ENCODE assay signal across 13 cellular contexts in the genomic region with DNA sequence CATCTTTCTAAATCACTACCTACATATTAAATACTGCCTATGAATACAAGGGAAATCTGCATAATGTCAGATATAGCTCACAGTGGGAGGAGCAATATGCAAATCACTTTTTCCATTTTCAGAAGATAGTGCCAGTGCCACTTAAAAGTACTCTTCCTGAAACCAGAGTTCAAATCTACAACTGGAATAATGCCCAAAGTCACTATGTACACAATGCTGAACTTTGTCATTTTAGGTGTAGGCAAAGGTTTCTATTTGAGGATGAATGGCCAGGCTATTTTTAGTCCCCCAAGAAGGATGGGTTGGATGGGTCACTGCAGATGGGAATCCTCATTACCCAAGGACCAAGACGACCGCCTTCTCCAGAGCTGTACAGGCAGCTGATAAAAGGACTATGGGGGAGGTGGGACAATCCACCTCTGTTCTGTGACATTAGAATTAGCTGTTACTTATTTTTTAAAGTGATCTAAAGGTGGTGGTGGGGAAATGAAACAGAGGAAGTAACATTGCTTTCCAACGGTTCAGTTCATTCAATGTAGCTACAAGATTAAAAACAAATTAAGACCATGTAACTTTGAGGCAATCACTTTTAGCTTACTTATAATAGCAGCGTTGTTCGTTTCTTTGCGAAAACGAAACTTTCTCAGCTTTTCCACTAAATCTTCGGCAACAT. TPM values are rescaled to one million over a fixed set of nuclear protein-coding genes. Genes with fewer than 3 reads are reported as not detected.
DNase-seq lines count a peak whose midpoint lies in the region; ATAC-seq, FAIRE-seq and TF ChIP-seq lines count a peak whose summit lies in the region.
"Had no signal": no experiment of that assay in that cellular context is flagged by ENCODE, and none has a peak within 500 bp of the region (broad histone marks: within the 10 kb centered on the region; RNA-seq: fewer than 3 reads in every experiment).

No MANE protein-coding gene starts in this region.

- H3K27ac Mint-ChIP-seq in CD14-positive monocyte, result peak overlapping the region; percentile 58 to 88 (median 73)
- H3K27ac Mint-ChIP-seq: CD4-positive, alpha-beta T cell had no signal

- no peaks in the 10 kb centered on the region; the same call in none of the 2 replicates for H3K9me3 ChIP-seq in PC-9 (ENCODE audit: insufficient read depth, low read depth)

- intact Hi-C loops in CD14-positive monocyte (cut with micrococcal nuclease), result no loop called here
- intact Hi-C loops in PC-9 (cut with micrococcal nuclease; ENCODE audit: unreplicated experiment), result loop anchor here (10.0 kb wide), 1 partner anchor 172 kb away; no protein-coding TSS in a partner anchor
- intact Hi-C loops in left colon (cut with DNase I, micrococcal nuclease), result no loop called here

- no peak overlapping the region for H2AFZ ChIP-seq in PC-9

- H3K9me3 Mint-ChIP-seq in CD14-positive monocyte, result peaks cover 0 to 3% (median 0%) of the 10 kb centered on the region in 7 donors
- H3K9me3 Mint-ChIP-seq: CD4-positive, alpha-beta T cell had no signal

- POLR2A ChIA-PET in PC-9 (lab: Charles Lee; ENCODE audit: unreplicated experiment), result no interaction called here

- H3K27me3 ChIP-seq in PC-9 (ENCODE audit: insufficient read depth, low read depth), result no peaks in the 10 kb centered on the region

- no peaks in the 10 kb centered on the region; the same call in 1 of the 2 replicates for H3K9me2 ChIP-seq in PC-9 (ENCODE audit: insufficient read depth)

- peaks cover 53% of the 10 kb centered on the region for H3K4me1 Mint-ChIP-seq in CD14-positive monocyte

- H4K20me1 ChIP-seq in PC-9 (ENCODE audit: insufficient read depth), result no peaks in the 10 kb centered on the region

- ATAC-seq in left colon (peak; percentile 82), HG03439 (IDR thresholded peaks at IDR 0.05; ENCODE audit: unreplicated experiment) (no peak), HG03442 (IDR thresholded peaks at IDR 0.05; ENCODE audit: unreplicated experiment) (no peak)
- ATAC-seq: sciatic nerve had no signal

- H3K79me2 ChIP-seq in PC-9 (ENCODE audit: low read depth), result peaks cover 66% of the 10 kb centered on the region

- H3K27me3 Mint-ChIP-seq in CD14-positive monocyte (ENCODE audit: low read depth in 3 of 3), result peaks cover 0 to 2% (median 1%) of the 10 kb centered on the region in 3 donors
- H3K27me3 Mint-ChIP-seq: CD4-positive, alpha-beta T cell had no signal

- DNase-seq in CD14-positive monocyte (ENCODE audit: low spot score) (no peak), GM12892 (ENCODE audit: insufficient read length) (no peak), PC-9 (no peak), left colon (no peak), NCI-H2107 (lab: John Stamatoyannopoulos, UW) (no peak)
- no peak for DNase-seq in activated effector memory CD4-positive, alpha-beta T cell treated with anti-CD3 and anti-CD28 coated beads, Interleukin-2, amount 50 U/mL, for 16 hours
- DNase-seq: amniotic stem cell; CD4-positive, alpha-beta T cell; substantia nigra; T-helper 9 cell had no signal

- BruUV-seq in PC-9 (replicated peaks; lab: Mats Ljungman, UMichigan), result no TSS peak

- peaks cover 35 to 56% of the 10 kb centered on the region in 2 donors for H3K36me3 Mint-ChIP-seq in CD14-positive monocyte

- TF ChIP-seq CTCF in CD14-positive monocyte (IDR thresholded peaks at IDR 0.05), result no peak
- no peak for TF ChIP-seq CTCF in PC-9 (conservative IDR thresholded peaks at IDR 0.05)

- TF ChIP-seq POLR2A in GM12892 (IDR thresholded peaks at IDR 0.05; ENCODE audit: low read depth, low read length), result no peak

- H3K36me3 ChIP-seq in PC-9 (ENCODE audit: low read depth), result peaks cover 27% of the 10 kb centered on the region

- peaks cover 49% of the 10 kb centered on the region for H3K4me1 ChIP-seq in PC-9 (replicated peaks; ENCODE audit: insufficient read depth)

- peak; percentile 84 for FAIRE-seq in GM12892 (lab: Jason Lieb, UNC)

- H3K4me3 ChIP-seq in PC-9, result no peak overlapping the region

- H3K27ac ChIP-seq in PC-9, result peak overlapping the region; percentile 93; the same call in 1 of the 2 replicates

- peak overlapping the region; percentile 79 for H3K4me2 ChIP-seq in PC-9

- CTCF ChIA-PET in PC-9 (lab: Charles Lee), result interaction anchor here (0.6 kb wide), 1 partner anchor 41 kb away, joined by 3 read pairs; no protein-coding TSS in a partner anchor

- peak overlapping the region; percentile 24 to 42 for H3K4me3 Mint-ChIP-seq in CD14-positive monocyte
- H3K4me3 Mint-ChIP-seq: CD4-positive, alpha-beta T cell had no signal

- peaks cover 51% of the 10 kb centered on the region for H3F3A ChIP-seq in PC-9 (ENCODE audit: insufficient read depth, low read depth)

RNA-seq across cellular contexts. Expression of a gene that starts 5.6 kb away (rescaled TPM):
- 10 to 100 TPM; 26.1 to 41.1 TPM for polyA plus RNA-seq in CD14-positive monocyte
- polyA plus RNA-seq in GM12892 (2012; ENCODE audit: missing spikeins), result 30.9 TPM
- 32.2 and 35.5 TPM in 2 replicates for total RNA-seq in PC-9 (2021)
- total RNA-seq in left colon, result 10 to 100 TPM; 64.9 to 77.3 TPM

RNA-seq across cellular contexts. Expression of a gene that starts 26.5 kb away (rescaled TPM):
- polyA plus RNA-seq in CD14-positive monocyte, result 10 to 100 TPM; 18.6 to 19.4 TPM
- 12.3 TPM for polyA plus RNA-seq in GM12892 (2012; ENCODE audit: missing spikeins)
- total RNA-seq in PC-9 (2021) (10.3 and 11.3 TPM in 2 replicates), left colon (10 to 100 TPM; 11.6 to 22.5 TPM)

RNA-seq across cellular contexts. Expression of a gene that starts 42.0 kb away (rescaled TPM):
- 100 to 1,000 TPM; 138 to 162 TPM for polyA plus RNA-seq in CD14-positive monocyte
- polyA plus RNA-seq in GM12892 (2012; ENCODE audit: missing spikeins), result 84.4 TPM
- total RNA-seq in PC-9 (2021), result 70.6 and 114 TPM in 2 replicates
- 100 to 1,000 TPM; 103 to 105 TPM for total RNA-seq in left colon
